25 cellular contexts compared by ENCODE assay signal in genomic region chr22:19738664-19739447, GRCh38. TPM values are rescaled to one million over a fixed set of nuclear protein-coding genes. Genes with fewer than 3 reads are reported as not detected.
"Had no signal": no experiment of that assay in that cellular context is flagged by ENCODE, and none has a peak within 500 bp of the region (broad histone marks: within the 10 kb centered on the region; RNA-seq: fewer than 3 reads in every experiment).

No MANE protein-coding gene starts in this region.

- H3K4me3 ChIP-seq: Peyer's patch had no signal

- H3K9me3 Mint-ChIP-seq: activated CD4-positive, alpha-beta memory T cell treated with anti-CD3 and anti-CD28 coated beads, Interleukin-2, amount 10 ng/mL, durations not matched to agents 7 days and 5 days; activated CD4-positive, alpha-beta T cell treated with anti-CD3 and anti-CD28 coated beads, Interleukin-2, amount 10 ng/mL, durations not matched to agents 7 days and 5 days; activated naive CD4-positive, alpha-beta T cell treated with anti-CD3 and anti-CD28 coated beads for 36 hours; activated naive CD8-positive, alpha-beta T cell treated with anti-CD3 and anti-CD28 coated beads for 36 hours; activated T-helper 17 cell treated with anti-CD3 and anti-CD28 coated beads, Interleukin-2, amount 50 U/mL, for 72 hours had no signal

- H3K9me3 ChIP-seq: Peyer's patch had no signal

- H3K4me3 Mint-ChIP-seq: activated CD4-positive, alpha-beta memory T cell treated with anti-CD3 and anti-CD28 coated beads, Interleukin-2, amount 10 ng/mL, durations not matched to agents 7 days and 5 days; activated CD4-positive, alpha-beta T cell treated with anti-CD3 and anti-CD28 coated beads, Interleukin-2, amount 10 ng/mL, durations not matched to agents 7 days and 5 days; activated naive CD4-positive, alpha-beta T cell treated with anti-CD3 and anti-CD28 coated beads for 36 hours; activated naive CD8-positive, alpha-beta T cell treated with anti-CD3 and anti-CD28 coated beads for 36 hours; activated T-helper 17 cell treated with anti-CD3 and anti-CD28 coated beads, Interleukin-2, amount 50 U/mL, for 72 hours; T-helper 17 cell had no signal

- H3K27me3 Mint-ChIP-seq: activated CD4-positive, alpha-beta memory T cell treated with anti-CD3 and anti-CD28 coated beads, Interleukin-2, amount 10 ng/mL, durations not matched to agents 7 days and 5 days; activated CD4-positive, alpha-beta T cell treated with anti-CD3 and anti-CD28 coated beads, Interleukin-2, amount 10 ng/mL, durations not matched to agents 7 days and 5 days; activated naive CD8-positive, alpha-beta T cell treated with anti-CD3 and anti-CD28 coated beads for 36 hours; activated T-helper 17 cell treated with anti-CD3 and anti-CD28 coated beads, Interleukin-2, amount 50 U/mL, for 72 hours; T-helper 17 cell had no signal

- H3K4me1 ChIP-seq: Peyer's patch had no signal

- H3K27ac Mint-ChIP-seq: activated CD4-positive, alpha-beta memory T cell treated with anti-CD3 and anti-CD28 coated beads, Interleukin-2, amount 10 ng/mL, durations not matched to agents 7 days and 5 days; activated CD4-positive, alpha-beta T cell treated with anti-CD3 and anti-CD28 coated beads, Interleukin-2, amount 10 ng/mL, durations not matched to agents 7 days and 5 days; activated naive CD4-positive, alpha-beta T cell treated with anti-CD3 and anti-CD28 coated beads for 36 hours; activated naive CD8-positive, alpha-beta T cell treated with anti-CD3 and anti-CD28 coated beads for 36 hours; activated T-helper 17 cell treated with anti-CD3 and anti-CD28 coated beads, Interleukin-2, amount 50 U/mL, for 72 hours; T-helper 17 cell had no signal

- H3K4me1 Mint-ChIP-seq: activated CD4-positive, alpha-beta memory T cell treated with anti-CD3 and anti-CD28 coated beads, Interleukin-2, amount 10 ng/mL, durations not matched to agents 7 days and 5 days; activated CD4-positive, alpha-beta T cell treated with anti-CD3 and anti-CD28 coated beads, Interleukin-2, amount 10 ng/mL, durations not matched to agents 7 days and 5 days; activated naive CD8-positive, alpha-beta T cell treated with anti-CD3 and anti-CD28 coated beads for 36 hours; activated T-helper 17 cell treated with anti-CD3 and anti-CD28 coated beads, Interleukin-2, amount 50 U/mL, for 72 hours; T-helper 17 cell had no signal

- H3K27me3 ChIP-seq: Peyer's patch had no signal

- H3K36me3 Mint-ChIP-seq: activated naive CD8-positive, alpha-beta T cell treated with anti-CD3 and anti-CD28 coated beads for 36 hours had no signal

- H3K36me3 ChIP-seq: Peyer's patch had no signal

- ATAC-seq: activated T-helper 17 cell treated with anti-CD3 and anti-CD28 coated beads, Interleukin-2, amount 50 U/mL, for 72 hours; T-helper 17 cell had no signal

- DNase-seq: activated CD4-positive, alpha-beta memory T cell treated with anti-CD3 and anti-CD28 coated beads, Interleukin-2, amount 10 ng/mL, durations not matched to agents 7 days and 5 days; activated CD4-positive, alpha-beta T cell treated with anti-CD3 and anti-CD28 coated beads, Interleukin-2, amount 10 ng/mL, durations not matched to agents 7 days and 5 days; activated CD4-positive, CD25-positive, alpha-beta regulatory T cell; activated gamma-delta T cell; activated naive CD4-positive, alpha-beta T cell treated with anti-CD3 and anti-CD28 coated beads for 36 hours; activated naive CD8-positive, alpha-beta T cell treated with anti-CD3 and anti-CD28 coated beads for 36 hours; activated T-cell treated with anti-CD3 and anti-CD28 coated beads for 4 hours; activated T-cell treated with anti-CD3 and anti-CD28 coated beads, Interleukin-2, amount 50 U/mL, for 48 hours; cerebellar nuclear complex; KG1; NCI-H1048; NCI-H1417; NCI-H1930; NCI-H2171; NCI-H226; NCI-H526; NCI-H774; NK-92 treated with Interleukin-12 subunit alpha and Interleukin-12 subunit beta, amount 100 ng/mL, for 24 hours; Peyer's patch; Right ventricle myocardium superior; T-helper 17 cell; T-helper 9 cell had no signal

- H3K27ac ChIP-seq: Peyer's patch, RWPE1 had no signal

RNA-seq across cellular contexts. Expression of gene GP1BB, which starts 15.5 kb away (rescaled TPM):
- total RNA-seq: activated CD4-positive, alpha-beta memory T cell treated with anti-CD3 and anti-CD28 coated beads, Interleukin-2, amount 10 ng/mL, durations not matched to agents 7 days and 5 days; activated CD4-positive, alpha-beta T cell treated with anti-CD3 and anti-CD28 coated beads, Interleukin-2, amount 10 ng/mL, durations not matched to agents 7 days and 5 days; activated naive CD4-positive, alpha-beta T cell treated with anti-CD3 and anti-CD28 coated beads for 36 hours; activated naive CD8-positive, alpha-beta T cell treated with anti-CD3 and anti-CD28 coated beads for 36 hours; activated T-helper 17 cell treated with anti-CD3 and anti-CD28 coated beads, Interleukin-2, amount 50 U/mL, for 72 hours; Right ventricle myocardium superior had no signal

RNA-seq across cellular contexts. Expression of gene TBX1, which starts 21.7 kb away (rescaled TPM):
- total RNA-seq: activated CD4-positive, alpha-beta memory T cell treated with anti-CD3 and anti-CD28 coated beads, Interleukin-2, amount 10 ng/mL, durations not matched to agents 7 days and 5 days; activated CD4-positive, alpha-beta T cell treated with anti-CD3 and anti-CD28 coated beads, Interleukin-2, amount 10 ng/mL, durations not matched to agents 7 days and 5 days; activated CD8-positive, alpha-beta memory T cell treated with anti-CD3 and anti-CD28 coated beads for 36 hours; activated naive CD4-positive, alpha-beta T cell treated with anti-CD3 and anti-CD28 coated beads for 36 hours; activated naive CD8-positive, alpha-beta T cell treated with anti-CD3 and anti-CD28 coated beads for 36 hours; activated T-helper 17 cell treated with anti-CD3 and anti-CD28 coated beads, Interleukin-2, amount 50 U/mL, for 72 hours; T-helper 17 cell had no signal

RNA-seq across cellular contexts. Expression of gene SEPTIN5, which starts 24.6 kb away (rescaled TPM):
- total RNA-seq: activated CD4-positive, alpha-beta memory T cell treated with anti-CD3 and anti-CD28 coated beads, Interleukin-2, amount 10 ng/mL, durations not matched to agents 7 days and 5 days; activated CD4-positive, alpha-beta T cell treated with anti-CD3 and anti-CD28 coated beads, Interleukin-2, amount 10 ng/mL, durations not matched to agents 7 days and 5 days had no signal
